In the genomic region with DNA sequence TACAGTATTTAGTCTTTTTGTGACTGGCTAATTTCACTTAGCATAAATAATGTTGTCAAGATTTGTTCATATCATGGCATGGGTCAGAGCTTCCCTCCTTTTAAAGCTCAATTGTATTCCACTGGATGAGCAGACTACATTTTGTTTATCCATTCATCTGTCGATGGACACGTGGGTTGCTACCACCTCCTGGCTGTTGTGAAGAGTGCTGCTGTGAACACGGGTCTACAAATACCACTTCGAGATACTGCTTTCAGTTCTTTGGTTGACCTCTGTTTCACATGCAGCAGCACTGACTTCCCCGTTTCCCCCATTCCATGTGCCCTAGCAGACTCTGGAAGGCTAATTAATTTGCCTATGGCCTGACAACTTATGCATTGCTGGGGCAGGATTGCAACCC, we compare ENCODE assay signal across 24 cellular contexts.
DNase-seq lines count a peak whose midpoint lies in the region; TF ChIP-seq lines count a peak whose summit lies in the region.
"Had no signal": no experiment of that assay in that cellular context is flagged by ENCODE, and none has a peak within 500 bp of the region (broad histone marks: within the 10 kb centered on the region; RNA-seq: fewer than 3 reads in every experiment).

No MANE protein-coding gene starts in this region.

- H2BK12ac ChIP-seq in H9 (ENCODE audit: insufficient read length, low read depth, low read length), result no peak overlapping the region

- no peak overlapping the region for H3K56ac ChIP-seq in H9 (ENCODE audit: insufficient read length, low read depth, low read length)

- WGBS in H9 (ENCODE audit: extremely low coverage, insufficient read length, low lambda C conversion rate), result no CpG with 5 or more reads among the region's 5 CpGs
- WGBS in lower leg skin, 2 donors, result 46 to 62% methylated on average over 5 of the region's 5 CpGs

- no peaks in the 10 kb centered on the region for H3K27me3 Mint-ChIP-seq in H9 (ENCODE audit: low read depth)
- H3K27me3 Mint-ChIP-seq: activated CD4-positive, alpha-beta T cell treated with anti-CD3 and anti-CD28 coated beads, Interleukin-2, amount 10 ng/mL, durations not matched to agents 24 days and 14 days; central memory CD8-positive, alpha-beta T cell had no signal

- no peaks in the 10 kb centered on the region for H3K27me3 ChIP-seq in H9 (ENCODE audit: insufficient read depth, low read length)
- H3K27me3 ChIP-seq: ascending aorta, foreskin keratinocyte, tibial artery had no signal

- no peaks in the 10 kb centered on the region for H3K9me2 ChIP-seq in OCI-LY7 (ENCODE audit: insufficient read depth, low read length)

- H3K79me2 ChIP-seq in H9 (ENCODE audit: insufficient read depth, low read length), result no peaks in the 10 kb centered on the region
- no peaks in the 10 kb centered on the region for H3K79me2 ChIP-seq in OCI-LY7 (ENCODE audit: insufficient read depth, low read depth, low read length)

- H4K5ac ChIP-seq in H9 (ENCODE audit: insufficient read length, low read depth, low read length), result no peak overlapping the region

- TF ChIP-seq CTCF in H9 (conservative IDR thresholded peaks at IDR 0.05), result peak; percentile 51
- TF ChIP-seq CTCF in OCI-LY7 (conservative IDR thresholded peaks at IDR 0.05; ENCODE audit: low read length), result peak; percentile 45
- peak; percentile 47 for TF ChIP-seq CTCF in epithelial cell of proximal tubule (conservative IDR thresholded peaks at IDR 0.05; ENCODE audit: low read depth, low read length)
- no peak for TF ChIP-seq CTCF in lower leg skin (IDR thresholded peaks at IDR 0.05)

- H3T11ph ChIP-seq in H9 (ENCODE audit: low read length), result no peak overlapping the region

- no peaks in the 10 kb centered on the region for H3K23me2 ChIP-seq in H9 (ENCODE audit: insufficient read length, low read depth, low read length, poor library complexity, severe bottlenecking)

- POLR2A ChIA-PET in OCI-LY7 (lab: Charles Lee), result no interaction called here

- intact Hi-C loops in OCI-LY7 (cut with micrococcal nuclease; ENCODE audit: unreplicated experiment), result no loop called here
- intact Hi-C loops in lower leg skin (cut with DNase I; ENCODE audit: low total_unique reads), result no loop called here

- no peak overlapping the region for H4K91ac ChIP-seq in H9 (ENCODE audit: insufficient read length, low read depth, low read length)

- H3K27ac ChIP-seq in H9 (ENCODE audit: insufficient read length, low read depth, low read length) (no peak overlapping the region), OCI-LY7 (ENCODE audit: low read depth, low read length, poor library complexity, severe bottlenecking) (no peak overlapping the region)
- H3K27ac ChIP-seq: ascending aorta, dorsolateral prefrontal cortex, epithelial cell of prostate, foreskin keratinocyte, GM23248, PC-9, psoas muscle, tibial artery had no signal

- H3K4me2 ChIP-seq in H9 (ENCODE audit: insufficient read depth, insufficient read length, low read length), result no peak overlapping the region
- H3K4me2 ChIP-seq in OCI-LY7 (ENCODE audit: low read length), result no peak overlapping the region
- H3K4me2 ChIP-seq: PC-9 had no signal

- H2AK5ac ChIP-seq in H9 (ENCODE audit: insufficient read length, low read length), result no peak overlapping the region

- H4K8ac ChIP-seq in H9 (replicated peaks; ENCODE audit: insufficient read length, low read depth, low read length), result no peak overlapping the region

- no peak overlapping the region for H3K9ac ChIP-seq in H9 (ENCODE audit: extremely low read depth, insufficient read length, low read length)
- H3K9ac ChIP-seq: GM23248 had no signal

- H3K79me1 ChIP-seq in H9 (ENCODE audit: insufficient read depth, low read depth, low read length, poor library complexity, severe bottlenecking), result no peaks in the 10 kb centered on the region

- H4K20me1 ChIP-seq in H9 (ENCODE audit: control insufficient read depth, insufficient read depth, insufficient read length) (no peaks in the 10 kb centered on the region), OCI-LY7 (ENCODE audit: insufficient read depth, low read length) (no peaks in the 10 kb centered on the region)

- H2BK20ac ChIP-seq in H9 (ENCODE audit: low read depth, low read length, poor library complexity, severe bottlenecking), result no peak overlapping the region

- no peaks in the 10 kb centered on the region; a peak in 1 of 5 replicates for H3K9me3 Mint-ChIP-seq in H9
- H3K9me3 Mint-ChIP-seq: T-helper 1 cell treated with Interleukin-12 subunit alpha and Interleukin-12 subunit beta and Interleukin-4 antibody, amounts not matched to agents 30 μg/mL and 1 μg/mL, for 36 hours had no signal

- no peak overlapping the region for H3K18ac ChIP-seq in H9 (ENCODE audit: insufficient read length, low read depth, low read length)

- no peak overlapping the region for H2BK15ac ChIP-seq in H9 (ENCODE audit: low read depth, low read length)

- peaks cover 10 to 26% of the 10 kb centered on the region in 2 experiments for H3K4me1 Mint-ChIP-seq in H9
- H3K4me1 Mint-ChIP-seq: activated CD4-positive, alpha-beta T cell treated with anti-CD3 and anti-CD28 coated beads, Interleukin-2, amount 10 ng/mL, durations not matched to agents 24 days and 14 days; central memory CD8-positive, alpha-beta T cell; stimulated activated naive CD8-positive, alpha-beta T cell treated with anti-CD3 and anti-CD28 coated beads, Interleukin-15, amount 100 ng/mL, for 72 hours had no signal

- H3K4me3 Mint-ChIP-seq in H9, result no peak overlapping the region
- H3K4me3 Mint-ChIP-seq: activated CD4-positive, alpha-beta T cell treated with anti-CD3 and anti-CD28 coated beads, Interleukin-2, amount 10 ng/mL, durations not matched to agents 24 days and 14 days; CD8-positive, alpha-beta T cell; central memory CD8-positive, alpha-beta T cell; stimulated activated naive CD8-positive, alpha-beta T cell treated with anti-CD3 and anti-CD28 coated beads, Interleukin-15, amount 100 ng/mL, for 72 hours; T-helper 1 cell treated with Interleukin-12 subunit alpha and Interleukin-12 subunit beta and Interleukin-4 antibody, amounts not matched to agents 30 μg/mL and 1 μg/mL, for 36 hours had no signal

- no peak overlapping the region for H3K14ac ChIP-seq in H9 (ENCODE audit: insufficient read depth, low read length)

- BruUV-seq in OCI-LY7 (replicated peaks; lab: Mats Ljungman, UMichigan), result no TSS peak

- H3K9me3 ChIP-seq in H9 (ENCODE audit: control insufficient read depth, low read depth, low read length) (no peaks in the 10 kb centered on the region), OCI-LY7 (ENCODE audit: low read length) (no peaks in the 10 kb centered on the region)
- H3K9me3 ChIP-seq: ascending aorta, psoas muscle had no signal

- H2AFZ ChIP-seq in H9 (ENCODE audit: low read length) (no peak overlapping the region), OCI-LY7 (ENCODE audit: low read length) (no peak overlapping the region)
- H2AFZ ChIP-seq: GM23248, PC-9 had no signal

- no peak overlapping the region for H3K23ac ChIP-seq in H9 (ENCODE audit: insufficient read length, low read depth, low read length)

- no peaks in the 10 kb centered on the region for H3K36me3 Mint-ChIP-seq in H9 (ENCODE audit: insufficient read depth in 1 of 3, low read depth in 3 of 3)
- H3K36me3 Mint-ChIP-seq: activated naive CD4-positive, alpha-beta T cell treated with anti-CD3 and anti-CD28 coated beads, Interleukin-2, amount 50 U/mL, for 72 hours; CD8-positive, alpha-beta T cell had no signal

- no peak for TF ChIP-seq POLR2A in lower leg skin (IDR thresholded peaks at IDR 0.05)

- no peaks in the 10 kb centered on the region for H3K36me3 ChIP-seq in OCI-LY7 (ENCODE audit: insufficient read depth, low read length)
- H3K36me3 ChIP-seq: ascending aorta, tibial artery had no signal

- DNase-seq in H9 (peak; percentile 39), OCI-LY7 (ENCODE audit: low spot score) (peak; percentile 14), epithelial cell of proximal tubule (ENCODE audit: low read depth) (no peak), renal cortical epithelial cell (ENCODE audit: low read depth) (peak; percentile 48), lower leg skin (ENCODE audit: low spot score in 2 of 2) (no peak), NCI-H2196 treated with DMSO at 0.1 percent for 48 hours (lab: John Stamatoyannopoulos, UW; ENCODE audit: unreplicated experiment) (no peak)
- DNase-seq in stimulated activated CD8-positive, alpha-beta memory T cell treated with anti-CD3 and anti-CD28 coated beads, Interleukin-4, amount 100 ng/mL, for 48 hours, result no peak
- DNase-seq: activated CD4-positive, alpha-beta T cell treated with anti-CD3 and anti-CD28 coated beads, Interleukin-2, amount 10 ng/mL, durations not matched to agents 24 days and 14 days; CD8-positive, alpha-beta T cell; DMS79; dorsolateral prefrontal cortex; foreskin keratinocyte; GM23248; NCI-H1436; PC-9; psoas muscle; stimulated activated CD4-positive, alpha-beta T cell treated with anti-CD3 and anti-CD28 coated beads, Interleukin-4, amount 100 ng/mL, for 1 hour; stimulated activated naive CD8-positive, alpha-beta T cell treated with anti-CD3 and anti-CD28 coated beads, Interleukin-15, amount 100 ng/mL, for 72 hours; tibial artery had no signal

- CTCF ChIA-PET in OCI-LY7 (lab: Charles Lee; ENCODE audit: unreplicated experiment), result no interaction called here

- no peak overlapping the region for H3K4me3 ChIP-seq in OCI-LY7 (ENCODE audit: low read depth, low read length, poor library complexity, severe bottlenecking)
- H3K4me3 ChIP-seq in epithelial cell of proximal tubule (ENCODE audit: low read depth, low read length), result no peak overlapping the region
- H3K4me3 ChIP-seq in lower leg skin (ENCODE audit: low read depth, poor library complexity, severe bottlenecking), result no peak overlapping the region
- H3K4me3 ChIP-seq: ascending aorta, dorsolateral prefrontal cortex, GM23248, PC-9, psoas muscle, tibial artery had no signal

- no peak overlapping the region for H3K4ac ChIP-seq in H9 (ENCODE audit: low read depth, low read length)

- H2BK120ac ChIP-seq in H9 (ENCODE audit: low read depth, low read length, poor library complexity, severe bottlenecking), result no peak overlapping the region

- no peak overlapping the region; a peak in 1 of 7 replicates for H3K27ac Mint-ChIP-seq in H9
- H3K27ac Mint-ChIP-seq: activated CD4-positive, alpha-beta T cell treated with anti-CD3 and anti-CD28 coated beads, Interleukin-2, amount 10 ng/mL, durations not matched to agents 24 days and 14 days; activated naive CD4-positive, alpha-beta T cell treated with anti-CD3 and anti-CD28 coated beads, Interleukin-2, amount 50 U/mL, for 72 hours; CD8-positive, alpha-beta T cell; stimulated activated naive CD8-positive, alpha-beta T cell treated with anti-CD3 and anti-CD28 coated beads, Interleukin-15, amount 100 ng/mL, for 72 hours; T-helper 1 cell treated with Interleukin-12 subunit alpha and Interleukin-12 subunit beta and Interleukin-4 antibody, amounts not matched to agents 30 μg/mL and 1 μg/mL, for 36 hours had no signal

- H3K4me1 ChIP-seq in H9 (ENCODE audit: insufficient read depth, low read length) (no peaks in the 10 kb centered on the region; the same call in 1 of the 2 replicates), OCI-LY7 (ENCODE audit: insufficient read depth, low read length, poor library complexity, severe bottlenecking) (peaks cover 4% of the 10 kb centered on the region)
- H3K4me1 ChIP-seq: ascending aorta, foreskin keratinocyte, psoas muscle, tibial artery had no signal

- H2BK5ac ChIP-seq in H9 (ENCODE audit: insufficient read length, low read length), result no peak overlapping the region

Comparison
In these comparisons a context has a peak if more than half of its experiments do, and no peak if none do; other contexts are left out.
1. DNase-seq: peak in H9 (single experiment), OCI-LY7 (single experiment) and renal cortical epithelial cell (single experiment); none in epithelial cell of proximal tubule (single experiment), lower leg skin (0 of 2), NCI-H2196 treated with DMSO at 0.1 percent for 48 hours (single experiment) and stimulated activated CD8-positive, alpha-beta memory T cell treated with anti-CD3 and anti-CD28 coated beads, Interleukin-4, amount 100 ng/mL, for 48 hours (single experiment).
2. CTCF ChIP-seq: peak in H9 (single experiment), OCI-LY7 (single experiment) and epithelial cell of proximal tubule (single experiment); none in lower leg skin (0 of 3).